Comparison of ENCODE assay signal across 14 cellular contexts in genomic region chr22:46429327-46429853, GRCh38.
"Had no signal": no experiment of that assay in that cellular context is flagged by ENCODE, and none has a peak within 500 bp of the region (broad histone marks: within the 10 kb centered on the region; RNA-seq: fewer than 3 reads in every experiment).

No MANE protein-coding gene starts in this region.

- H3K36me3 ChIP-seq: esophagus muscularis mucosa, right lobe of liver had no signal

- DNase-seq: activated CD4-positive, alpha-beta memory T cell treated with anti-CD3 and anti-CD28 coated beads for 36 hours; activated CD4-positive, alpha-beta T cell treated with anti-CD3 and anti-CD28 coated beads for 1 hour; activated effector memory CD4-positive, alpha-beta T cell treated with Interleukin-2 at 50 U/mL for 16 hours; activated naive CD4-positive, alpha-beta T cell treated with anti-CD3 and anti-CD28 coated beads, Interleukin-2, amount 50 U/mL, for 16 hours; activated T-cell treated with anti-CD3 and anti-CD28 coated beads, Interleukin-2, amount 50 U/mL, for 24 hours; hypothalamus; kidney; right lobe of liver; stimulated activated naive CD8-positive, alpha-beta T cell treated with anti-CD3 and anti-CD28 coated beads, Interleukin-15, Interleukin-2, amounts not matched to agents 100 U/mL and 50 U/mL, for 24 hours had no signal

- H3K27ac Mint-ChIP-seq: activated CD4-positive, alpha-beta memory T cell treated with anti-CD3 and anti-CD28 coated beads for 36 hours; activated T-cell treated with anti-CD3 and anti-CD28 coated beads, Interleukin-2, amount 50 U/mL, for 24 hours had no signal

- H3K4me1 ChIP-seq: esophagus muscularis mucosa, right lobe of liver, suprapubic skin had no signal

- H3K4me3 ChIP-seq: esophagus muscularis mucosa, right lobe of liver, smooth muscle cell, suprapubic skin had no signal

- FAIRE-seq: colon, kidney had no signal

- H3K36me3 Mint-ChIP-seq: activated CD4-positive, alpha-beta memory T cell treated with anti-CD3 and anti-CD28 coated beads for 36 hours had no signal

- H3K4me3 Mint-ChIP-seq: activated CD4-positive, alpha-beta memory T cell treated with anti-CD3 and anti-CD28 coated beads for 36 hours; activated T-cell treated with anti-CD3 and anti-CD28 coated beads, Interleukin-2, amount 50 U/mL, for 24 hours had no signal

- H3K27me3 ChIP-seq: right lobe of liver, suprapubic skin had no signal

- H3K9me3 Mint-ChIP-seq: activated T-cell treated with anti-CD3 and anti-CD28 coated beads, Interleukin-2, amount 50 U/mL, for 24 hours had no signal

- H3K27ac ChIP-seq: esophagus muscularis mucosa, right lobe of liver, suprapubic skin, VCaP had no signal

- H3K27me3 Mint-ChIP-seq: activated CD4-positive, alpha-beta memory T cell treated with anti-CD3 and anti-CD28 coated beads for 36 hours; activated T-cell treated with anti-CD3 and anti-CD28 coated beads, Interleukin-2, amount 50 U/mL, for 24 hours had no signal

- H3K9me3 ChIP-seq: right lobe of liver, suprapubic skin had no signal

- ATAC-seq: stimulated activated naive CD8-positive, alpha-beta T cell treated with anti-CD3 and anti-CD28 coated beads, Interleukin-15, Interleukin-2, amounts not matched to agents 100 U/mL and 50 U/mL, for 24 hours had no signal
